Comparison of ENCODE assay signal across 1 cellular context in the genomic region with DNA sequence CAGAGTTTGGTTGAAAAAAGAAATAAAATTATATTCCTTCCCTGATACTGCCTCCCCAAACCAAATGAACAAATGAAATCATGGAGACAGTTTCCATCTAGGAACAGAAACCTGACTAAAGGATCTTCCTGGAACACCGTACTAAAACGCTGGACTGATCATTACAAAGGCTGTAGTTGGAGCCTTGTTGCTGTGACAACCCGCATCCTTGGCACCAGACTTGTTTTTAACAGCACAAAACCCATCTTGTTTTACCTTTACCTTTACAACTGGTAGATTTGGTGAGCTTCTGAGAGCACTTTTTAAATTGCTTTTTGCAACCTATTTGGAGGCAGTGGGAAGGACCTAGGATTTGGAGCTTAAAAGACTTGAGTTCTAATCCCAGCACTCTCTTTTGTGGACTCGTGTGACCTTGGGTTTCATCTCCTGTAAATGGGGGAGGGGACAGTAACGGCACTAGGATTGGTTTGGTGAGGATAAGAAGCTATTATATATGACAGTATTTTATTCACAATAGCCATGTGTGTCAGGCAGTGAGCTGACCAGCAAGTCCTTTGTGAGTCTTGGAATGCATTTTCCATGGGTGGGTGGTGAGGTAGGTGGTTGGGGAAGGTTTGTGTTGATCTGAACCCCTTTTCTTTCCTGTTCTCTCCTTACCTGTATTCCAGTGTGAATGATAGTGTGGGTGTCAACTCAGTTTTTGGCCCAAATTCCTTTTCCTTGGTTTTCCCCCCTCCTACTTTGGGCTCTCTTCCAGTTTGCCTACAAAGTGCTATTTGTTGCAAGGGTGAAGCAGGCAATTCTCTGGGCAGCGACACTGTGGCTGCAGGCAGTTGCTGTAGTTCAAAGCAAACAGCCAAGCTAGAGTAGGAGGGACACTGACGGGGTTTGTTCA.
TF ChIP-seq lines count a peak whose summit lies in the region.

No MANE protein-coding gene starts in this region.

TF ChIP-seq in WTC11, 78 proteins besides CTCF, POLR2A, EP300 and RAD21 (continued from another document):
- TF ChIP-seq, protein P1, sequence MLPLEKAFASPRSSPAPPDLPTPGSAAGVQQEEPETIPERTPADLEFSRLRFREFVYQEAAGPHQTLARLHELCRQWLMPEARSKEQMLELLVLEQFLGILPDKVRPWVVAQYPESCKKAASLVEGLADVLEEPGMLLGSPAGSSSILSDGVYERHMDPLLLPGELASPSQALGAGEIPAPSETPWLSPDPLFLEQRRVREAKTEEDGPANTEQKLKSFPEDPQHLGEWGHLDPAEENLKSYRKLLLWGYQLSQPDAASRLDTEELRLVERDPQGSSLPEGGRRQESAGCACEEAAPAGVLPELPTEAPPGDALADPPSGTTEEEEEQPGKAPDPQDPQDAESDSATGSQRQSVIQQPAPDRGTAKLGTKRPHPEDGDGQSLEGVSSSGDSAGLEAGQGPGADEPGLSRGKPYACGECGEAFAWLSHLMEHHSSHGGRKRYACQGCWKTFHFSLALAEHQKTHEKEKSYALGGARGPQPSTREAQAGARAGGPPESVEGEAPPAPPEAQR (CRISPR knock-in tag; IDR thresholded peaks at IDR 0.05) = no peak
- TF ChIP-seq FOXP1 (CRISPR knock-in tag; IDR thresholded peaks at IDR 0.05; ENCODE audit: borderline replicate concordance) (no peak), ZNF671 (CRISPR knock-in tag; IDR thresholded peaks at IDR 0.05) (no peak), ZNF219 (CRISPR knock-in tag; IDR thresholded peaks at IDR 0.05; ENCODE audit: borderline replicate concordance) (no peak), TCF7 (CRISPR knock-in tag; IDR thresholded peaks at IDR 0.05; ENCODE audit: low read depth) (no peak), HMGA2 (CRISPR knock-in tag; IDR thresholded peaks at IDR 0.05) (no peak), ZNF317 (CRISPR knock-in tag; IDR thresholded peaks at IDR 0.05; ENCODE audit: borderline replicate concordance, low read depth) (no peak)
- TF ChIP-seq, protein P2, sequence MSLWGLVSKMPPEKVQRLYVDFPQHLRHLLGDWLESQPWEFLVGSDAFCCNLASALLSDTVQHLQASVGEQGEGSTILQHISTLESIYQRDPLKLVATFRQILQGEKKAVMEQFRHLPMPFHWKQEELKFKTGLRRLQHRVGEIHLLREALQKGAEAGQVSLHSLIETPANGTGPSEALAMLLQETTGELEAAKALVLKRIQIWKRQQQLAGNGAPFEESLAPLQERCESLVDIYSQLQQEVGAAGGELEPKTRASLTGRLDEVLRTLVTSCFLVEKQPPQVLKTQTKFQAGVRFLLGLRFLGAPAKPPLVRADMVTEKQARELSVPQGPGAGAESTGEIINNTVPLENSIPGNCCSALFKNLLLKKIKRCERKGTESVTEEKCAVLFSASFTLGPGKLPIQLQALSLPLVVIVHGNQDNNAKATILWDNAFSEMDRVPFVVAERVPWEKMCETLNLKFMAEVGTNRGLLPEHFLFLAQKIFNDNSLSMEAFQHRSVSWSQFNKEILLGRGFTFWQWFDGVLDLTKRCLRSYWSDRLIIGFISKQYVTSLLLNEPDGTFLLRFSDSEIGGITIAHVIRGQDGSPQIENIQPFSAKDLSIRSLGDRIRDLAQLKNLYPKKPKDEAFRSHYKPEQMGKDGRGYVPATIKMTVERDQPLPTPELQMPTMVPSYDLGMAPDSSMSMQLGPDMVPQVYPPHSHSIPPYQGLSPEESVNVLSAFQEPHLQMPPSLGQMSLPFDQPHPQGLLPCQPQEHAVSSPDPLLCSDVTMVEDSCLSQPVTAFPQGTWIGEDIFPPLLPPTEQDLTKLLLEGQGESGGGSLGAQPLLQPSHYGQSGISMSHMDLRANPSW (CRISPR knock-in tag; conservative IDR thresholded peaks at IDR 0.05; ENCODE audit: low read depth) = no peak
- TF ChIP-seq, protein P3, sequence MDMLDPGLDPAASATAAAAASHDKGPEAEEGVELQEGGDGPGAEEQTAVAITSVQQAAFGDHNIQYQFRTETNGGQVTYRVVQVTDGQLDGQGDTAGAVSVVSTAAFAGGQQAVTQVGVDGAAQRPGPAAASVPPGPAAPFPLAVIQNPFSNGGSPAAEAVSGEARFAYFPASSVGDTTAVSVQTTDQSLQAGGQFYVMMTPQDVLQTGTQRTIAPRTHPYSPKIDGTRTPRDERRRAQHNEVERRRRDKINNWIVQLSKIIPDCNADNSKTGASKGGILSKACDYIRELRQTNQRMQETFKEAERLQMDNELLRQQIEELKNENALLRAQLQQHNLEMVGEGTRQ (CRISPR knock-in tag; IDR thresholded peaks at IDR 0.05) = no peak
- TF ChIP-seq, protein P4, sequence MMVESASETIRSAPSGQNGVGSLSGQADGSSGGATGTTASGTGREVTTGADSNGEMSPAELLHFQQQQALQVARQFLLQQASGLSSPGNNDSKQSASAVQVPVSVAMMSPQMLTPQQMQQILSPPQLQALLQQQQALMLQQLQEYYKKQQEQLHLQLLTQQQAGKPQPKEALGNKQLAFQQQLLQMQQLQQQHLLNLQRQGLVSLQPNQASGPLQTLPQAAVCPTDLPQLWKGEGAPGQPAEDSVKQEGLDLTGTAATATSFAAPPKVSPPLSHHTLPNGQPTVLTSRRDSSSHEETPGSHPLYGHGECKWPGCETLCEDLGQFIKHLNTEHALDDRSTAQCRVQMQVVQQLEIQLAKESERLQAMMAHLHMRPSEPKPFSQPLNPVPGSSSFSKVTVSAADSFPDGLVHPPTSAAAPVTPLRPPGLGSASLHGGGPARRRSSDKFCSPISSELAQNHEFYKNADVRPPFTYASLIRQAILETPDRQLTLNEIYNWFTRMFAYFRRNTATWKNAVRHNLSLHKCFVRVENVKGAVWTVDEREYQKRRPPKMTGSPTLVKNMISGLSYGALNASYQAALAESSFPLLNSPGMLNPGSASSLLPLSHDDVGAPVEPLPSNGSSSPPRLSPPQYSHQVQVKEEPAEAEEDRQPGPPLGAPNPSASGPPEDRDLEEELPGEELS (CRISPR knock-in tag; IDR thresholded peaks at IDR 0.05) = no peak
- TF ChIP-seq, protein P5, sequence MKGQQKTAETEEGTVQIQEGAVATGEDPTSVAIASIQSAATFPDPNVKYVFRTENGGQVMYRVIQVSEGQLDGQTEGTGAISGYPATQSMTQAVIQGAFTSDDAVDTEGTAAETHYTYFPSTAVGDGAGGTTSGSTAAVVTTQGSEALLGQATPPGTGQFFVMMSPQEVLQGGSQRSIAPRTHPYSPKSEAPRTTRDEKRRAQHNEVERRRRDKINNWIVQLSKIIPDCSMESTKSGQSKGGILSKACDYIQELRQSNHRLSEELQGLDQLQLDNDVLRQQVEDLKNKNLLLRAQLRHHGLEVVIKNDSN (CRISPR knock-in tag; IDR thresholded peaks at IDR 0.05) = no peak
